Comparison of ENCODE assay signal across 8 cellular contexts in genomic region chr2:7974936-7975335, GRCh38.
"Had no signal": no experiment of that assay in that cellular context is flagged by ENCODE, and none has a peak within 500 bp of the region (broad histone marks: within the 10 kb centered on the region; RNA-seq: fewer than 3 reads in every experiment).

No MANE protein-coding gene starts in this region.

- DNase-seq: IMR-90, KBM-7, KG1 had no signal

- H3K4me3 ChIP-seq: K562 had no signal

- ATAC-seq: HepG2, K562 had no signal

- H3K27ac ChIP-seq: HL-60, KMS-11 had no signal

- H3K9ac ChIP-seq: KMS-11 had no signal

- H3K4me2 ChIP-seq: KMS-11 had no signal

- FAIRE-seq: HepG2, HTR-8/SVneo, K562 had no signal
